ENCODE assay signal across 8 cellular contexts in the genomic region with DNA sequence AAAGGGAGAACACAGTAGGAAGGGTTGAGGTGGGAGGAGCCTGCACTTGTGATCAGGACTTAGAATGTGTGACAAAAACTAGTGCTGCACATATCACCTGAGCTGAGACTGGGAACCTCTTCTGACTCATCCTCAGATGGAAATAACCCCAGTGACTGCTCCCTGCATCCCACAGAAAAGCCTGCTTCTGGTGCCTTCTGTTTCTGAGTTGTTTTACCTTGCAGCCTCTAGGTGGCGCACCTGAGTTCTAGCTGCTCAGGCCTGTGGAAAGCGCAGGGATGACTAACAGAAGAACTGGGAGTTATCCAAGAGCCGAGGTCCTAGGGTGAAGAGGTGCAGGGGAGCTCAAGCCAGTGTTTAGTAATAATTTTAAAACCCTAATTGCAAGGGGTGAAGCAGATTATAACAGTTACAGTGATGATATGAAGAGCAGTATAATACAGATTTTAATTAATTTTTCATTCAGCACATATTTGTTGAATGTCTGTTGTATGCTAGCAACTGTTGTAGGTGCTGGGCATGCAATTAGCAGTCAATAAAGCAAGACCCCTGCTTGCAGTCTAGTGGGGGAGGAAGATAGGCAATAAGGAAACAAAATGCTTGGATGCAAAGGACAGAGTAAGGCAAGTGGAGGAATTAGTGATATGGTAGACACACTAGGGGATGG.
DNase-seq lines count a peak whose midpoint lies in the region; TF ChIP-seq lines count a peak whose summit lies in the region.

No MANE protein-coding gene starts in this region.

- POLR2A ChIA-PET in BJ (lab: Charles Lee), result no interaction called here

- H3K4me1 ChIP-seq in GM23248 (ENCODE audit: insufficient read depth), result no peaks in the 10 kb centered on the region

- no peak overlapping the region for H2AFZ ChIP-seq in GM23248

- peak; percentile 94 for TF ChIP-seq CTCF in BJ (IDR thresholded peaks at IDR 0.05; ENCODE audit: insufficient read depth, low read depth, low read length)

- H3K4me2 ChIP-seq in GM23248 (ENCODE audit: unreplicated experiment), result no peak overlapping the region

- no peaks in the 10 kb centered on the region for H3K79me2 ChIP-seq in GM23248 (ENCODE audit: insufficient read depth)

- 0% methylated on average over 3 of the region's 3 CpGs for WGBS in GM23248 (ENCODE audit: low coverage in 1 of 2, low lambda C conversion rate in 2 of 2, missing lambda C conversion rate in 2 of 2), 2 experiments

- in situ Hi-C loops in GM23248 (cut with MboI), result no loop called here

- CTCF ChIA-PET in BJ (lab: Yijun Ruan, JAX), result interaction anchor here (0.6 to 2.6 kb wide), 13 partner anchors 9 to 1003 kb away, joined by 3 to 17 read pairs (median 3); no protein-coding TSS in a partner anchor

- H3K27ac ChIP-seq in GM23248, result no peak overlapping the region
- H3K27ac ChIP-seq in epithelial cell of prostate, result no peak overlapping the region

- H3K36me3 ChIP-seq in BJ (ENCODE audit: control insufficient read depth, insufficient read depth, low read length) (no peaks in the 10 kb centered on the region), GM23248 (ENCODE audit: low read depth) (no peaks in the 10 kb centered on the region)

- no peaks in the 10 kb centered on the region for H3F3A ChIP-seq in GM23248 (ENCODE audit: insufficient read depth)

- no peaks in the 10 kb centered on the region for H4K20me1 ChIP-seq in GM23248 (ENCODE audit: insufficient read depth)

- H3K9ac ChIP-seq in GM23248, result no peak overlapping the region

- DNase-seq in BJ (ENCODE audit: low read depth) (peak; percentile 13), GM23248 (peak; percentile 89), NCI-H2196 treated with DMSO at 0.1 percent for 48 hours (lab: John Stamatoyannopoulos, UW; ENCODE audit: unreplicated experiment) (peak; percentile 61), epithelial cell of prostate (ENCODE audit: low read depth, low spot score) (peak; percentile 60), midbrain (lab: John Stamatoyannopoulos, UW) (peak; percentile 45), superior temporal gyrus (ENCODE audit: extremely low spot score) (peak; percentile 77), KG1 (lab: John Stamatoyannopoulos, UW) (no peak)
- peak; percentile 8 to 9 for DNase-seq in activated CD4-positive, alpha-beta T cell treated with anti-CD3 and anti-CD28 coated beads for 4 hours

- no peaks in the 10 kb centered on the region for H3K9me2 ChIP-seq in GM23248 (ENCODE audit: insufficient read depth)

- no peak overlapping the region for H3K4me3 ChIP-seq in BJ (ENCODE audit: low read depth, low read length)
- no peak overlapping the region for H3K4me3 ChIP-seq in GM23248

- H3K9me3 ChIP-seq in GM23248 (ENCODE audit: low read depth), result no peaks in the 10 kb centered on the region

- no peaks in the 10 kb centered on the region for H3K27me3 ChIP-seq in BJ (ENCODE audit: control insufficient read depth, insufficient read depth, low read length)
- no peaks in the 10 kb centered on the region for H3K27me3 ChIP-seq in GM23248 (replicated peaks; ENCODE audit: insufficient read depth)
